Comparison of ENCODE assay signal across 23 cellular contexts in genomic region chr19:4504297-4504701, GRCh38. TPM values are rescaled to one million over a fixed set of nuclear protein-coding genes. Genes with fewer than 3 reads are reported as not detected.
DNase-seq lines count a peak whose midpoint lies in the region; ATAC-seq and TF ChIP-seq lines count a peak whose summit lies in the region.
"Had no signal": no experiment of that assay in that cellular context is flagged by ENCODE, and none has a peak within 500 bp of the region (broad histone marks: within the 10 kb centered on the region; RNA-seq: fewer than 3 reads in every experiment).

No MANE protein-coding gene starts in this region.

- no peaks in the 10 kb centered on the region for H3K9me3 Mint-ChIP-seq in chondrocyte (ENCODE audit: low read depth)
- H3K9me3 Mint-ChIP-seq in activated CD4-positive, alpha-beta T cell treated with anti-CD3 and anti-CD28 coated beads for 36 hours (ENCODE audit: low read depth) = no peaks in the 10 kb centered on the region
- H3K9me3 Mint-ChIP-seq: stimulated activated naive CD8-positive, alpha-beta T cell treated with anti-CD3 and anti-CD28 coated beads, Interleukin-15, amount 100 ng/mL, for 72 hours had no signal

- peak overlapping the region; percentile 40 for H3K27ac ChIP-seq in skeletal muscle tissue (ENCODE audit: low read depth, low read length)
- H3K27ac ChIP-seq: body of pancreas, lower lobe of right lung, pancreas had no signal

- H3K36me3 ChIP-seq in skeletal muscle tissue (ENCODE audit: control insufficient read depth in 3 of 3, insufficient read depth in 3 of 3, low read length in 3 of 3) = peaks cover 56 to 63% (median 61%) of the 10 kb centered on the region in 3 donors

- peak; percentile 26 for DNase-seq in MV-4-11 (lab: John Stamatoyannopoulos, UW)
- DNase-seq in chondrocyte (ENCODE audit: low spot score) = peak; percentile 91
- DNase-seq in myocyte (ENCODE audit: low read depth) = peak; percentile 75
- DNase-seq in activated CD4-positive, alpha-beta T cell treated with anti-CD3 and anti-CD28 coated beads for 36 hours = no peak
- DNase-seq in stimulated activated CD4-positive, alpha-beta T cell treated with anti-CD3 and anti-CD28 coated beads, Interleukin-15, amount 100 ng/mL, for 24 hours = no peak
- no peak for DNase-seq in NCI-H345 treated with DMSO at 0.1 percent for 48 hours (lab: John Stamatoyannopoulos, UW; ENCODE audit: unreplicated experiment)
- DNase-seq: activated CD4-positive, alpha-beta T cell treated with anti-CD3 and anti-CD28 coated beads for 48 hours; body of pancreas; DND-41; HCEC 1CT; lower lobe of right lung; naive B cell; NCI-H1417 treated with DMSO at 0.1 percent for 48 hours; NCI-H748 treated with DMSO at 0.1 percent for 48 hours; SHP77 treated with DMSO at 0.1 percent for 48 hours; small intestine; stimulated activated CD4-positive, alpha-beta T cell treated with anti-CD3 and anti-CD28 coated beads, Interleukin-4, amount 100 ng/mL, for 4 hours; stimulated activated naive CD8-positive, alpha-beta T cell treated with anti-CD3 and anti-CD28 coated beads, Interleukin-15, amount 100 ng/mL, for 72 hours had no signal

- ATAC-seq in activated CD4-positive, alpha-beta T cell treated with anti-CD3 and anti-CD28 coated beads for 36 hours = no peak
- ATAC-seq in GM19328 (IDR thresholded peaks at IDR 0.05; ENCODE audit: unreplicated experiment) = no peak
- ATAC-seq: body of pancreas, heart left ventricle, pancreas had no signal

- no peak overlapping the region for H3K4me3 ChIP-seq in skeletal muscle tissue (ENCODE audit: low read length in 3 of 3)
- H3K4me3 ChIP-seq: body of pancreas, heart left ventricle, lower lobe of right lung, pancreas had no signal

- no peaks in the 10 kb centered on the region for H3K27me3 ChIP-seq in skeletal muscle tissue (ENCODE audit: control insufficient read depth in 3 of 3, insufficient read depth in 3 of 3, low read length in 3 of 3)
- H3K27me3 ChIP-seq: body of pancreas, heart left ventricle, pancreas had no signal

- intact Hi-C loops in activated CD4-positive, alpha-beta T cell treated with anti-CD3 and anti-CD28 coated beads for 36 hours (cut with DNase I, micrococcal nuclease) = no loop called here

- no peak overlapping the region for H3K27ac Mint-ChIP-seq in chondrocyte (ENCODE audit: unreplicated experiment)
- no peak overlapping the region for H3K27ac Mint-ChIP-seq in activated CD4-positive, alpha-beta T cell treated with anti-CD3 and anti-CD28 coated beads for 36 hours
- H3K27ac Mint-ChIP-seq: activated naive CD8-positive, alpha-beta T cell; naive B cell; stimulated activated naive CD8-positive, alpha-beta T cell treated with anti-CD3 and anti-CD28 coated beads, Interleukin-15, amount 100 ng/mL, for 72 hours had no signal

- H3K9me3 ChIP-seq in skeletal muscle tissue (ENCODE audit: control insufficient read depth in 3 of 3, low read length in 3 of 3) = no peaks in the 10 kb centered on the region
- H3K9me3 ChIP-seq: body of pancreas, heart left ventricle, lower lobe of right lung, pancreas had no signal

- H3K36me3 Mint-ChIP-seq in chondrocyte (ENCODE audit: low read depth) = peaks cover 11% of the 10 kb centered on the region
- H3K36me3 Mint-ChIP-seq in activated CD4-positive, alpha-beta T cell treated with anti-CD3 and anti-CD28 coated beads for 36 hours (ENCODE audit: low read depth) = peaks cover 3% of the 10 kb centered on the region

- CTCF ChIA-PET in activated CD4-positive, alpha-beta T cell treated with anti-CD3 and anti-CD28 coated beads for 36 hours (lab: Charles Lee) = no interaction called here

- POLR2A ChIA-PET in activated CD4-positive, alpha-beta T cell treated with anti-CD3 and anti-CD28 coated beads for 36 hours (lab: Charles Lee) = no interaction called here

- no peaks in the 10 kb centered on the region for H3K27me3 Mint-ChIP-seq in chondrocyte (ENCODE audit: low read depth)
- H3K27me3 Mint-ChIP-seq in activated CD4-positive, alpha-beta T cell treated with anti-CD3 and anti-CD28 coated beads for 36 hours = no peaks in the 10 kb centered on the region
- H3K27me3 Mint-ChIP-seq: activated naive CD8-positive, alpha-beta T cell; naive B cell; stimulated activated naive CD8-positive, alpha-beta T cell treated with anti-CD3 and anti-CD28 coated beads, Interleukin-15, amount 100 ng/mL, for 72 hours had no signal

- H3K4me1 ChIP-seq in skeletal muscle tissue (ENCODE audit: control insufficient read depth in 3 of 3, insufficient read depth in 3 of 3, low read length in 3 of 3) = peaks cover 16 to 60% (median 35%) of the 10 kb centered on the region in 3 donors
- H3K4me1 ChIP-seq: body of pancreas, lower lobe of right lung, pancreas had no signal

- TF ChIP-seq CTCF in chondrocyte (IDR thresholded peaks at IDR 0.05) = no peak

- H3K9ac ChIP-seq in skeletal muscle tissue (ENCODE audit: low read depth in 1 of 3, low read length in 3 of 3) = peak overlapping the region in 1 of 3 donors; percentile 68

- peaks cover 7% of the 10 kb centered on the region for H3K4me1 Mint-ChIP-seq in chondrocyte (ENCODE audit: low read depth)
- peaks cover 7% of the 10 kb centered on the region for H3K4me1 Mint-ChIP-seq in activated CD4-positive, alpha-beta T cell treated with anti-CD3 and anti-CD28 coated beads for 36 hours

- no peak overlapping the region for H3K4me3 Mint-ChIP-seq in chondrocyte (ENCODE audit: unreplicated experiment)
- H3K4me3 Mint-ChIP-seq in activated CD4-positive, alpha-beta T cell treated with anti-CD3 and anti-CD28 coated beads for 36 hours = no peak overlapping the region
- H3K4me3 Mint-ChIP-seq: activated naive CD8-positive, alpha-beta T cell; naive B cell; stimulated activated naive CD8-positive, alpha-beta T cell treated with anti-CD3 and anti-CD28 coated beads, Interleukin-15, amount 100 ng/mL, for 72 hours had no signal

RNA-seq across cellular contexts. Expression of gene PLIN4, which starts 14.0 kb away (rescaled TPM):
- total RNA-seq in chondrocyte (0.05 TPM in 2 of 3 replicates, not detected in the other), myocyte (0.32 and 0.42 TPM in 2 replicates), skeletal muscle tissue (15.7 TPM)
- polyA plus RNA-seq in myocyte (2012) = 0.33 TPM
- total RNA-seq in activated CD4-positive, alpha-beta T cell treated with anti-CD3 and anti-CD28 coated beads for 36 hours = not detected

RNA-seq across cellular contexts. Expression of gene PLIN5, which starts 30.7 kb away (rescaled TPM):
- total RNA-seq in chondrocyte (not detected in 3 replicates), myocyte (not detected in 2 replicates), skeletal muscle tissue (2.1 TPM)
- polyA plus RNA-seq in myocyte (2012) = not detected
- not detected for total RNA-seq in activated CD4-positive, alpha-beta T cell treated with anti-CD3 and anti-CD28 coated beads for 36 hours

RNA-seq across cellular contexts. Expression of gene HDGFL2, which starts 32.2 kb away (rescaled TPM):
- total RNA-seq in chondrocyte = 50.0 to 66.5 TPM (median 51.7 TPM) in 3 replicates
- total RNA-seq in myocyte = 43.8 and 59.1 TPM in 2 replicates
- polyA plus RNA-seq in myocyte (2012) = 46.6 TPM
- 33.9 TPM for total RNA-seq in skeletal muscle tissue
- total RNA-seq in activated CD4-positive, alpha-beta T cell treated with anti-CD3 and anti-CD28 coated beads for 36 hours = 10 to 100 TPM; 50.5 to 68.1 TPM

RNA-seq across cellular contexts. Expression of gene LRG1, which starts 35.5 kb away (rescaled TPM):
- total RNA-seq in chondrocyte = not detected in 3 replicates
- total RNA-seq in myocyte = 0.05 TPM in 1 of 2 replicates, not detected in the other
- not detected for polyA plus RNA-seq in myocyte (2012)
- 0.52 TPM for total RNA-seq in skeletal muscle tissue
- total RNA-seq in activated CD4-positive, alpha-beta T cell treated with anti-CD3 and anti-CD28 coated beads for 36 hours = under 1 TPM; 0.35 to 0.57 TPM

RNA-seq across cellular contexts. Expression of gene UBXN6, which starts 46.7 kb away (rescaled TPM):
- 83.7 to 90.2 TPM (median 86.9 TPM) in 3 replicates for total RNA-seq in chondrocyte
- total RNA-seq in myocyte = 85.4 and 119 TPM in 2 replicates
- polyA plus RNA-seq in myocyte (2012) = 182 TPM
- 89.8 TPM for total RNA-seq in skeletal muscle tissue
- 10 to 100 TPM; 32.9 to 38.4 TPM for total RNA-seq in activated CD4-positive, alpha-beta T cell treated with anti-CD3 and anti-CD28 coated beads for 36 hours

Comparison
In these comparisons a context has a peak if more than half of its experiments do, and no peak if none do; other contexts are left out.
1. DNase-seq: peak in MV-4-11 (single experiment), chondrocyte (single experiment) and myocyte (single experiment); none in activated CD4-positive, alpha-beta T cell treated with anti-CD3 and anti-CD28 coated beads for 36 hours (single experiment), stimulated activated CD4-positive, alpha-beta T cell treated with anti-CD3 and anti-CD28 coated beads, Interleukin-15, amount 100 ng/mL, for 24 hours (single experiment) and NCI-H345 treated with DMSO at 0.1 percent for 48 hours (single experiment).
2. RNA of gene PLIN4, which starts 14.0 kb away (total RNA-seq): 15.7 TPM in skeletal muscle tissue (single experiment); 0.32 to 0.42 TPM in myocyte, 0.05 TPM in chondrocyte and not detected in activated CD4-positive, alpha-beta T cell treated with anti-CD3 and anti-CD28 coated beads for 36 hours; every median in the first group is over 10 times any median in the second.